16 cellular contexts compared by ENCODE assay signal in genomic region chr14:72876710-72877063, GRCh38. TPM values are rescaled to one million over a fixed set of nuclear protein-coding genes. Genes with fewer than 3 reads are reported as not detected.
A peak's percentile ranks its signal among the peaks of the same experiment; 100 is the strongest.
DNase-seq lines count a peak whose midpoint lies in the region; ATAC-seq and TF ChIP-seq lines count a peak whose summit lies in the region.
"Had no signal": no experiment of that assay in that cellular context is flagged by ENCODE, and none has a peak within 500 bp of the region (broad histone marks: within the 10 kb centered on the region; RNA-seq: fewer than 3 reads in every experiment).

No MANE protein-coding gene starts in this region.

- POLR2A ChIA-PET in WTC11 (lab: Charles Lee) = interaction anchor here (0.9 kb wide), 1 partner anchor 14 kb away, joined by 3 read pairs; no protein-coding TSS in a partner anchor

- peaks cover 7% of the 10 kb centered on the region for H3K36me3 Mint-ChIP-seq in WTC11
- H3K36me3 Mint-ChIP-seq in stimulated activated effector memory CD8-positive, alpha-beta T cell treated with anti-CD3 and anti-CD28 coated beads, Interleukin-12 subunit alpha, Interleukin-12 subunit beta, amount 100 ng/mL, for 72 hours = no peaks in the 10 kb centered on the region

- H3K36me3 ChIP-seq in H7 (replicated peaks; ENCODE audit: control insufficient read depth, insufficient read depth, low read length) = no peaks in the 10 kb centered on the region
- H3K36me3 ChIP-seq: BE2C had no signal

- no peak overlapping the region for H3K4me3 ChIP-seq in H7 (ENCODE audit: insufficient read depth, low read depth, low read length)
- H3K4me3 ChIP-seq: PC-9, SK-N-MC had no signal

- no peak overlapping the region for H3K4me3 Mint-ChIP-seq in WTC11
- no peak overlapping the region for H3K4me3 Mint-ChIP-seq in stimulated activated effector memory CD8-positive, alpha-beta T cell treated with anti-CD3 and anti-CD28 coated beads, Interleukin-12 subunit alpha, Interleukin-12 subunit beta, amount 100 ng/mL, for 72 hours

- H3K27ac Mint-ChIP-seq in WTC11 = 0 out of 2 replicates have a peak overlapping the region, but pooled peaks have one; percentile 8
- H3K27ac Mint-ChIP-seq in stimulated activated effector memory CD8-positive, alpha-beta T cell treated with anti-CD3 and anti-CD28 coated beads, Interleukin-12 subunit alpha, Interleukin-12 subunit beta, amount 100 ng/mL, for 72 hours = peak overlapping the region; percentile 83

- no peak for TF ChIP-seq CTCF in WTC11 (IDR thresholded peaks at IDR 0.05)

- peaks cover 23% of the 10 kb centered on the region for H3K4me1 Mint-ChIP-seq in WTC11
- H3K4me1 Mint-ChIP-seq in stimulated activated effector memory CD8-positive, alpha-beta T cell treated with anti-CD3 and anti-CD28 coated beads, Interleukin-12 subunit alpha, Interleukin-12 subunit beta, amount 100 ng/mL, for 72 hours = peaks cover 11% of the 10 kb centered on the region
- H3K4me1 Mint-ChIP-seq: CD4-positive, alpha-beta memory T cell had no signal

- CTCF ChIA-PET in WTC11 (lab: Charles Lee) = interaction anchor here (0.6 to 1.8 kb wide), 12 partner anchors 12 to 596 kb away, joined by 3 to 12 read pairs (median 3); partner anchors contain the start of gene DPF3

- no peaks in the 10 kb centered on the region for H3K27me3 ChIP-seq in H7 (ENCODE audit: control insufficient read depth, insufficient read depth, low read length)
- H3K27me3 ChIP-seq: BE2C had no signal

- peak; percentile 94 for ATAC-seq in WTC11
- ATAC-seq in stimulated activated effector memory CD8-positive, alpha-beta T cell treated with anti-CD3 and anti-CD28 coated beads, Interleukin-12 subunit alpha, Interleukin-12 subunit beta, amount 100 ng/mL, for 72 hours = no peak
- no peak for ATAC-seq in HG03378 (IDR thresholded peaks at IDR 0.05; ENCODE audit: unreplicated experiment)
- ATAC-seq in HG02610 (IDR thresholded peaks at IDR 0.05; ENCODE audit: unreplicated experiment) = no peak
- ATAC-seq: HCT116 had no signal

- peak; percentile 53 for DNase-seq in H7
- peak; percentile 45 for DNase-seq in WTC11 (ENCODE audit: low spot score)
- peak; percentile 41 for DNase-seq in left kidney (ENCODE audit: low read depth, low spot score)
- no peak for DNase-seq in stimulated activated effector memory CD8-positive, alpha-beta T cell treated with anti-CD3 and anti-CD28 coated beads, Interleukin-12 subunit alpha, Interleukin-12 subunit beta, amount 100 ng/mL, for 72 hours (ENCODE audit: low spot score in 2 of 2)
- DNase-seq in HK-2 (ENCODE audit: unreplicated experiment) = no peak
- DNase-seq: BE2C; CD4-positive, alpha-beta memory T cell; MM.1S; NCI-H187 treated with DMSO at 0.1 percent for 48 hours; NCI-H446; NCI-H748 treated with DMSO at 0.1 percent for 48 hours; PC-9 had no signal

- peaks cover 10% of the 10 kb centered on the region for H3K27me3 Mint-ChIP-seq in WTC11 (ENCODE audit: low read depth)
- H3K27me3 Mint-ChIP-seq: CD4-positive, alpha-beta memory T cell had no signal

- peaks cover 11% of the 10 kb centered on the region for H3K9me3 Mint-ChIP-seq in WTC11
- no peaks in the 10 kb centered on the region for H3K9me3 Mint-ChIP-seq in stimulated activated effector memory CD8-positive, alpha-beta T cell treated with anti-CD3 and anti-CD28 coated beads, Interleukin-12 subunit alpha, Interleukin-12 subunit beta, amount 100 ng/mL, for 72 hours

TF ChIP-seq in WTC11, 78 proteins besides CTCF, POLR2A, EP300 and RAD21 (continues in another document):
- TF ChIP-seq ZNF219 (CRISPR knock-in tag; IDR thresholded peaks at IDR 0.05; ENCODE audit: borderline replicate concordance) = no peak
- TF ChIP-seq ZNF425 (CRISPR knock-in tag; conservative IDR thresholded peaks at IDR 0.05) = no peak
- TF ChIP-seq HMGA2 (CRISPR knock-in tag; IDR thresholded peaks at IDR 0.05) = no peak
- TF ChIP-seq TEAD4 (CRISPR knock-in tag; IDR thresholded peaks at IDR 0.05) = no peak
- TF ChIP-seq ZNF281 (CRISPR knock-in tag; IDR thresholded peaks at IDR 0.05) = no peak
- no peak for TF ChIP-seq OVOL2 (CRISPR knock-in tag; IDR thresholded peaks at IDR 0.05; ENCODE audit: borderline replicate concordance)
- no peak for TF ChIP-seq SP1 (CRISPR knock-in tag; conservative IDR thresholded peaks at IDR 0.05)
- TF ChIP-seq FOXP1 (CRISPR knock-in tag; IDR thresholded peaks at IDR 0.05; ENCODE audit: borderline replicate concordance) = no peak
- TF ChIP-seq E2F1 (CRISPR knock-in tag; IDR thresholded peaks at IDR 0.05) = no peak
- TF ChIP-seq RELA (CRISPR knock-in tag; IDR thresholded peaks at IDR 0.05; ENCODE audit: borderline replicate concordance) = no peak
- no peak for TF ChIP-seq ATF2 (CRISPR knock-in tag; IDR thresholded peaks at IDR 0.05; ENCODE audit: borderline replicate concordance, low read depth)
- TF ChIP-seq ESRRA (CRISPR knock-in tag; IDR thresholded peaks at IDR 0.05; ENCODE audit: borderline replicate concordance) = no peak

RNA-seq across cellular contexts. Expression of gene DPF3, which starts 17.2 kb away (rescaled TPM):
- total RNA-seq in H7 (2014; rRNA removed; shearing (Covaris generic)) = 0.55 and 0.59 TPM in 2 replicates
- 0.31 to 0.53 TPM (median 0.32 TPM) in 3 replicates for total RNA-seq in WTC11 (2021)
- total RNA-seq: PC-9 had no signal

RNA-seq across cellular contexts. Expression of gene DCAF4, which starts 49.6 kb away (rescaled TPM):
- 13.2 and 14.0 TPM in 2 replicates for total RNA-seq in H7 (2014; rRNA removed; shearing (Covaris generic))
- total RNA-seq in WTC11 (2021) = 17.4 to 19.6 TPM (median 18.8 TPM) in 3 replicates

Comparison
In these comparisons a context has a peak if more than half of its experiments do, and no peak if none do; other contexts are left out.
1. DNase-seq: peak in H7 (single experiment), WTC11 (single experiment) and left kidney (single experiment); none in stimulated activated effector memory CD8-positive, alpha-beta T cell treated with anti-CD3 and anti-CD28 coated beads, Interleukin-12 subunit alpha, Interleukin-12 subunit beta, amount 100 ng/mL, for 72 hours (0 of 2) and HK-2 (single experiment).